28 cellular contexts compared by ENCODE assay signal in genomic region chr13:90287521-90287920, GRCh38.
"Had no signal": no experiment of that assay in that cellular context is flagged by ENCODE, and none has a peak within 500 bp of the region (broad histone marks: within the 10 kb centered on the region; RNA-seq: fewer than 3 reads in every experiment).

No MANE protein-coding gene starts in this region.

- H3K4me1 Mint-ChIP-seq: activated CD4-positive, alpha-beta T cell treated with anti-CD3 and anti-CD28 coated beads, Interleukin-2, amount 10 ng/mL, durations not matched to agents 24 days and 14 days; activated naive CD4-positive, alpha-beta T cell treated with anti-CD3 and anti-CD28 coated beads, Interleukin-2, amount 50 U/mL, for 24 hours; brain had no signal

- H3K27ac Mint-ChIP-seq: activated CD4-positive, alpha-beta T cell treated with anti-CD3 and anti-CD28 coated beads, Interleukin-2, amount 10 ng/mL, durations not matched to agents 24 days and 14 days; activated CD8-positive, alpha-beta T cell treated with anti-CD3 and anti-CD28 coated beads for 36 hours; activated naive CD4-positive, alpha-beta T cell treated with anti-CD3 and anti-CD28 coated beads, Interleukin-2, amount 50 U/mL, for 24 hours; activated T-cell treated with anti-CD3 and anti-CD28 coated beads, Interleukin-2, amount 50 U/mL, for 72 hours; activated T-helper 2 cell treated with anti-CD3 and anti-CD28 coated beads, Interferon-gamma antibody, Interleukin-2, Interleukin-4, amounts not matched to agents 10 μg/mL and 5 μg/mL and 100 μg/mL, durations not matched to agents 14 hours and 24 hours and 36 hours; brain had no signal

- H3K36me3 Mint-ChIP-seq: activated naive CD4-positive, alpha-beta T cell treated with anti-CD3 and anti-CD28 coated beads, Interleukin-2, amount 50 U/mL, for 24 hours; brain had no signal

- H3K4me3 Mint-ChIP-seq: activated CD4-positive, alpha-beta T cell treated with anti-CD3 and anti-CD28 coated beads, Interleukin-2, amount 10 ng/mL, durations not matched to agents 24 days and 14 days; activated CD8-positive, alpha-beta T cell treated with anti-CD3 and anti-CD28 coated beads for 36 hours; activated naive CD4-positive, alpha-beta T cell treated with anti-CD3 and anti-CD28 coated beads, Interleukin-2, amount 50 U/mL, for 24 hours; activated T-cell treated with anti-CD3 and anti-CD28 coated beads, Interleukin-2, amount 50 U/mL, for 72 hours; brain had no signal

- ATAC-seq: activated CD8-positive, alpha-beta T cell treated with anti-CD3 and anti-CD28 coated beads for 36 hours; activated T-cell treated with anti-CD3 and anti-CD28 coated beads, Interleukin-2, amount 50 U/mL, for 72 hours; PC-3 had no signal

- H3K27ac ChIP-seq: VCaP had no signal

- H3K27me3 Mint-ChIP-seq: activated CD4-positive, alpha-beta T cell treated with anti-CD3 and anti-CD28 coated beads, Interleukin-2, amount 10 ng/mL, durations not matched to agents 24 days and 14 days; activated CD8-positive, alpha-beta T cell treated with anti-CD3 and anti-CD28 coated beads for 36 hours; activated naive CD4-positive, alpha-beta T cell treated with anti-CD3 and anti-CD28 coated beads, Interleukin-2, amount 50 U/mL, for 24 hours had no signal

- DNase-seq: activated CD4-positive, alpha-beta T cell treated with anti-CD3 and anti-CD28 coated beads, Interleukin-2, amount 10 ng/mL, durations not matched to agents 24 days and 14 days; activated CD4-positive, alpha-beta T cell treated with anti-CD3 and anti-CD28 coated beads, Interleukin-2, amount 50 U/mL, for 4 hours; activated CD8-positive, alpha-beta T cell treated with anti-CD3 and anti-CD28 coated beads for 36 hours; activated gamma-delta T cell; activated naive CD4-positive, alpha-beta T cell treated with Interleukin-2 at 50 U/mL for 16 hours; activated T-cell treated with anti-CD3 and anti-CD28 coated beads, Interleukin-2, amount 50 U/mL, for 1 hour; activated T-cell treated with anti-CD3 and anti-CD28 coated beads, Interleukin-2, amount 50 U/mL, for 72 hours; anterior cingulate cortex; caudate nucleus; cerebellar nuclear complex; Karpas-422; NCI-H1105; NCI-H1417 treated with DMSO at 0.1 percent for 48 hours; NCI-H187 treated with DMSO at 0.1 percent for 48 hours; NCI-H2081; NCI-H345; NCI-H524 treated with DMSO at 0.1 percent for 48 hours; NK-92 treated with Interleukin-12 subunit alpha and Interleukin-12 subunit beta, amount 100 ng/mL, for 24 hours; PC-3; Right ventricle myocardium superior; SW 1271; T-helper 1 cell; T-helper 2 cell; T-helper 9 cell had no signal
